ENCODE assay signal across 11 cellular contexts in genomic region chr9:6575324-6575758, GRCh38.
A peak's percentile ranks its signal among the peaks of the same experiment; 100 is the strongest.
DNase-seq lines count a peak whose midpoint lies in the region; ATAC-seq and TF ChIP-seq lines count a peak whose summit lies in the region.
"Had no signal": no experiment of that assay in that cellular context is flagged by ENCODE, and none has a peak within 500 bp of the region (broad histone marks: within the 10 kb centered on the region; RNA-seq: fewer than 3 reads in every experiment).

No MANE protein-coding gene starts in this region.

- H3K27me3 Mint-ChIP-seq in effector memory CD8-positive, alpha-beta T cell = peaks cover 43 to 72% of the 10 kb centered on the region in 2 donors

- no peaks in the 10 kb centered on the region for H3K4me1 ChIP-seq in colonic mucosa

- intact Hi-C loops in colonic mucosa (cut with DNase I) = no loop called here

- H3K36me3 ChIP-seq in colonic mucosa = no peaks in the 10 kb centered on the region

- DNase-seq in RPMI8226 (peak; percentile 69), colonic mucosa (no peak), SIG-M5 (lab: John Stamatoyannopoulos, UW) (no peak), SHP77 treated with DMSO at 0.1 percent for 48 hours (lab: John Stamatoyannopoulos, UW) (no peak)
- no peak for DNase-seq in effector memory CD8-positive, alpha-beta T cell
- DNase-seq: dermis blood vessel endothelial cell had no signal

- H3K9ac ChIP-seq in colonic mucosa (ENCODE audit: low read depth in 2 of 2, low read length in 2 of 2) = no peak overlapping the region

- H3K27me3 ChIP-seq in colonic mucosa = no peaks in the 10 kb centered on the region

- TF ChIP-seq CTCF in colonic mucosa (IDR thresholded peaks at IDR 0.05) = no peak

- ATAC-seq in GM18519 (IDR thresholded peaks at IDR 0.05; ENCODE audit: low FRiP score, unreplicated experiment) (peak; percentile 77), GM21447 (IDR thresholded peaks at IDR 0.05; ENCODE audit: unreplicated experiment) (peak; percentile 87), HG03103 (IDR thresholded peaks at IDR 0.05; ENCODE audit: low read depth, unreplicated experiment) (peak; percentile 93)
- ATAC-seq in effector memory CD8-positive, alpha-beta T cell (replicated peaks) = no peak
- ATAC-seq: Panc1 had no signal

- no peak overlapping the region for H3K4me3 ChIP-seq in colonic mucosa

- no peak overlapping the region for H3K4me3 Mint-ChIP-seq in effector memory CD8-positive, alpha-beta T cell

- H3K36me3 Mint-ChIP-seq in effector memory CD8-positive, alpha-beta T cell (ENCODE audit: insufficient read depth) = no peaks in the 10 kb centered on the region

- peaks cover 0 to 1% of the 10 kb centered on the region in 2 donors for H3K4me1 Mint-ChIP-seq in effector memory CD8-positive, alpha-beta T cell (ENCODE audit: low read depth in 2 of 2)

- H3K9me3 ChIP-seq in colonic mucosa = no peaks in the 10 kb centered on the region

- H3K27ac ChIP-seq in colonic mucosa = no peak overlapping the region
- H3K27ac ChIP-seq: VCaP had no signal

- H3K27ac Mint-ChIP-seq in effector memory CD8-positive, alpha-beta T cell = no peak overlapping the region

- H3K9me3 Mint-ChIP-seq in effector memory CD8-positive, alpha-beta T cell = no peaks in the 10 kb centered on the region
